In genomic region chr7:20201380-20201779, GRCh38 we compare ENCODE assay signal across 1 cellular context.
TF ChIP-seq lines count a peak whose summit lies in the region.

No MANE protein-coding gene starts in this region.

TF ChIP-seq in GM12878, 131 proteins besides CTCF, POLR2A, EP300 and RAD21 (continued from another document and continues in another):
- TF ChIP-seq ZBTB4 (CRISPR knock-in tag; IDR thresholded peaks at IDR 0.05) (no peak), BCL11A (IDR thresholded peaks at IDR 0.05; ENCODE audit: low read depth, low read length) (no peak), NR2C1 (IDR thresholded peaks at IDR 0.05) (peak; percentile 23; the same call in 1 of the 2 replicates), BHLHE40 (IDR thresholded peaks at IDR 0.05; ENCODE audit: borderline replicate concordance in 1 of 2, low read depth in 2 of 2, low read length in 1 of 2) (no peak), CHD1 (IDR thresholded peaks at IDR 0.05; ENCODE audit: low read depth, low read length) (no peak), MEF2B (IDR thresholded peaks at IDR 0.05; ENCODE audit: partially characterized antibody, poor library complexity, severe bottlenecking) (no peak), ZSCAN29 (IDR thresholded peaks at IDR 0.05) (no peak), ETV6 (conservative IDR thresholded peaks at IDR 0.05 in 1 of 2, IDR thresholded peaks at IDR 0.05 in 1 of 2; ENCODE audit: borderline replicate concordance in 1 of 2, low read depth in 1 of 2) (peak in 1 of 2 experiments; percentile 29; a peak in 1 of 4 replicates), POU2F2 (IDR thresholded peaks at IDR 0.05; ENCODE audit: borderline replicate concordance, low read depth, low read length) (no peak; the same call in 2 of the 3 replicates), SP1 (IDR thresholded peaks at IDR 0.05; ENCODE audit: low read depth, low read length) (no peak), ATF7 (IDR thresholded peaks at IDR 0.05; ENCODE audit: low read depth) (peak; percentile 83), ZZZ3 (IDR thresholded peaks at IDR 0.05; ENCODE audit: control insufficient read depth, insufficient read length, low read depth) (no peak), MXI1 (IDR thresholded peaks at IDR 0.05; ENCODE audit: low read depth, low read length) (no peak), FOXM1 (IDR thresholded peaks at IDR 0.05; ENCODE audit: low read depth, low read length) (no peak), CREM (IDR thresholded peaks at IDR 0.05; ENCODE audit: low read depth) (0 out of 2 replicates have a peak, but pooled peaks have one; percentile 10), CREB1 (IDR thresholded peaks at IDR 0.05; ENCODE audit: low read depth) (0 out of 2 replicates have a peak, but pooled peaks have one; percentile 17), RCOR1 (conservative IDR thresholded peaks at IDR 0.05; ENCODE audit: low read depth, low read length) (no peak), USF1 (IDR thresholded peaks at IDR 0.05; ENCODE audit: borderline replicate concordance, extremely low read length, insufficient read depth, low read depth, low read length) (no peak), PBX3 (IDR thresholded peaks at IDR 0.05; ENCODE audit: insufficient replicate concordance, low read depth, low read length) (no peak), BACH1 (IDR thresholded peaks at IDR 0.05; ENCODE audit: borderline replicate concordance) (no peak), POLR2AphosphoS5 (IDR thresholded peaks at IDR 0.05; ENCODE audit: low read length) (no peak; the same call in 1 of the 2 replicates), BCLAF1 (IDR thresholded peaks at IDR 0.05) (no peak), SMARCA5 (IDR thresholded peaks at IDR 0.05) (no peak), SMC3 (IDR thresholded peaks at IDR 0.05; ENCODE audit: borderline replicate concordance, low read length) (no peak), IKZF2 (IDR thresholded peaks at IDR 0.05) (peak in 1 of 2 experiments; percentile 32; a peak in 2 of 4 replicates), PAX8 (IDR thresholded peaks at IDR 0.05) (no peak), E2F4 (IDR thresholded peaks at IDR 0.05; ENCODE audit: low read depth, low read length) (no peak), NRF1 (conservative IDR thresholded peaks at IDR 0.05; ENCODE audit: low read depth, low read length) (no peak), BRCA1 (IDR thresholded peaks at IDR 0.05; ENCODE audit: low read depth, low read length) (no peak), ZBED1 (IDR thresholded peaks at IDR 0.05; ENCODE audit: borderline replicate concordance) (no peak), NFYA (IDR thresholded peaks at IDR 0.05; ENCODE audit: borderline replicate concordance, low read depth, low read length) (no peak), EGR1 (IDR thresholded peaks at IDR 0.05; ENCODE audit: borderline replicate concordance in 1 of 2, low read depth in 2 of 2, low read length in 2 of 2) (peak in 1 of 2 experiments; percentile 3; a peak in 1 of 3 replicates), SMAD5 (IDR thresholded peaks at IDR 0.05; ENCODE audit: low read depth) (no peak), MEF2A (IDR thresholded peaks at IDR 0.05; ENCODE audit: insufficient read depth, low read depth, low read length) (no peak), MTA2 (IDR thresholded peaks at IDR 0.05; ENCODE audit: low read depth) (0 out of 2 replicates have a peak, but pooled peaks have one; percentile 49), SREBF2 (IDR thresholded peaks at IDR 0.05; ENCODE audit: low read length) (no peak), CHD2 (IDR thresholded peaks at IDR 0.05; ENCODE audit: borderline replicate concordance, low read depth, low read length) (no peak), KDM1A (IDR thresholded peaks at IDR 0.05; ENCODE audit: borderline replicate concordance) (no peak), SUPT20H (IDR thresholded peaks at IDR 0.05; ENCODE audit: borderline replicate concordance, control insufficient read depth, low read depth, low read length) (no peak), HDAC6 (IDR thresholded peaks at IDR 0.05; ENCODE audit: unreplicated experiment) (no peak)
- TF ChIP-seq, protein P1, sequence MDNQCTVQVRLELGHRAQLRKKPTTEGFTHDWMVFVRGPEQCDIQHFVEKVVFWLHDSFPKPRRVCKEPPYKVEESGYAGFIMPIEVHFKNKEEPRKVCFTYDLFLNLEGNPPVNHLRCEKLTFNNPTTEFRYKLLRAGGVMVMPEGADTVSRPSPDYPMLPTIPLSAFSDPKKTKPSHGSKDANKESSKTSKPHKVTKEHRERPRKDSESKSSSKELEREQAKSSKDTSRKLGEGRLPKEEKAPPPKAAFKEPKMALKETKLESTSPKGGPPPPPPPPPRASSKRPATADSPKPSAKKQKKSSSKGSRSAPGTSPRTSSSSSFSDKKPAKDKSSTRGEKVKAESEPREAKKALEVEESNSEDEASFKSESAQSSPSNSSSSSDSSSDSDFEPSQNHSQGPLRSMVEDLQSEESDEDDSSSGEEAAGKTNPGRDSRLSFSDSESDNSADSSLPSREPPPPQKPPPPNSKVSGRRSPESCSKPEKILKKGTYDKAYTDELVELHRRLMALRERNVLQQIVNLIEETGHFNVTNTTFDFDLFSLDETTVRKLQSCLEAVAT (IDR thresholded peaks at IDR 0.05) = no peak; the same call in 1 of the 2 replicates
- TF ChIP-seq, protein P2, sequence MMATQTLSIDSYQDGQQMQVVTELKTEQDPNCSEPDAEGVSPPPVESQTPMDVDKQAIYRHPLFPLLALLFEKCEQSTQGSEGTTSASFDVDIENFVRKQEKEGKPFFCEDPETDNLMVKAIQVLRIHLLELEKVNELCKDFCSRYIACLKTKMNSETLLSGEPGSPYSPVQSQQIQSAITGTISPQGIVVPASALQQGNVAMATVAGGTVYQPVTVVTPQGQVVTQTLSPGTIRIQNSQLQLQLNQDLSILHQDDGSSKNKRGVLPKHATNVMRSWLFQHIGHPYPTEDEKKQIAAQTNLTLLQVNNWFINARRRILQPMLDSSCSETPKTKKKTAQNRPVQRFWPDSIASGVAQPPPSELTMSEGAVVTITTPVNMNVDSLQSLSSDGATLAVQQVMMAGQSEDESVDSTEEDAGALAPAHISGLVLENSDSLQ (IDR thresholded peaks at IDR 0.05) = no peak
- TF ChIP-seq, protein P3, sequence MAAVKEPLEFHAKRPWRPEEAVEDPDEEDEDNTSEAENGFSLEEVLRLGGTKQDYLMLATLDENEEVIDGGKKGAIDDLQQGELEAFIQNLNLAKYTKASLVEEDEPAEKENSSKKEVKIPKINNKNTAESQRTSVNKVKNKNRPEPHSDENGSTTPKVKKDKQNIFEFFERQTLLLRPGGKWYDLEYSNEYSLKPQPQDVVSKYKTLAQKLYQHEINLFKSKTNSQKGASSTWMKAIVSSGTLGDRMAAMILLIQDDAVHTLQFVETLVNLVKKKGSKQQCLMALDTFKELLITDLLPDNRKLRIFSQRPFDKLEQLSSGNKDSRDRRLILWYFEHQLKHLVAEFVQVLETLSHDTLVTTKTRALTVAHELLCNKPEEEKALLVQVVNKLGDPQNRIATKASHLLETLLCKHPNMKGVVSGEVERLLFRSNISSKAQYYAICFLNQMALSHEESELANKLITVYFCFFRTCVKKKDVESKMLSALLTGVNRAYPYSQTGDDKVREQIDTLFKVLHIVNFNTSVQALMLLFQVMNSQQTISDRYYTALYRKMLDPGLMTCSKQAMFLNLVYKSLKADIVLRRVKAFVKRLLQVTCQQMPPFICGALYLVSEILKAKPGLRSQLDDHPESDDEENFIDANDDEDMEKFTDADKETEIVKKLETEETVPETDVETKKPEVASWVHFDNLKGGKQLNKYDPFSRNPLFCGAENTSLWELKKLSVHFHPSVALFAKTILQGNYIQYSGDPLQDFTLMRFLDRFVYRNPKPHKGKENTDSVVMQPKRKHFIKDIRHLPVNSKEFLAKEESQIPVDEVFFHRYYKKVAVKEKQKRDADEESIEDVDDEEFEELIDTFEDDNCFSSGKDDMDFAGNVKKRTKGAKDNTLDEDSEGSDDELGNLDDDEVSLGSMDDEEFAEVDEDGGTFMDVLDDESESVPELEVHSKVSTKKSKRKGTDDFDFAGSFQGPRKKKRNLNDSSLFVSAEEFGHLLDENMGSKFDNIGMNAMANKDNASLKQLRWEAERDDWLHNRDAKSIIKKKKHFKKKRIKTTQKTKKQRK (IDR thresholded peaks at IDR 0.05; ENCODE audit: low read depth, low read length) = no peak
- TF ChIP-seq, protein P4, sequence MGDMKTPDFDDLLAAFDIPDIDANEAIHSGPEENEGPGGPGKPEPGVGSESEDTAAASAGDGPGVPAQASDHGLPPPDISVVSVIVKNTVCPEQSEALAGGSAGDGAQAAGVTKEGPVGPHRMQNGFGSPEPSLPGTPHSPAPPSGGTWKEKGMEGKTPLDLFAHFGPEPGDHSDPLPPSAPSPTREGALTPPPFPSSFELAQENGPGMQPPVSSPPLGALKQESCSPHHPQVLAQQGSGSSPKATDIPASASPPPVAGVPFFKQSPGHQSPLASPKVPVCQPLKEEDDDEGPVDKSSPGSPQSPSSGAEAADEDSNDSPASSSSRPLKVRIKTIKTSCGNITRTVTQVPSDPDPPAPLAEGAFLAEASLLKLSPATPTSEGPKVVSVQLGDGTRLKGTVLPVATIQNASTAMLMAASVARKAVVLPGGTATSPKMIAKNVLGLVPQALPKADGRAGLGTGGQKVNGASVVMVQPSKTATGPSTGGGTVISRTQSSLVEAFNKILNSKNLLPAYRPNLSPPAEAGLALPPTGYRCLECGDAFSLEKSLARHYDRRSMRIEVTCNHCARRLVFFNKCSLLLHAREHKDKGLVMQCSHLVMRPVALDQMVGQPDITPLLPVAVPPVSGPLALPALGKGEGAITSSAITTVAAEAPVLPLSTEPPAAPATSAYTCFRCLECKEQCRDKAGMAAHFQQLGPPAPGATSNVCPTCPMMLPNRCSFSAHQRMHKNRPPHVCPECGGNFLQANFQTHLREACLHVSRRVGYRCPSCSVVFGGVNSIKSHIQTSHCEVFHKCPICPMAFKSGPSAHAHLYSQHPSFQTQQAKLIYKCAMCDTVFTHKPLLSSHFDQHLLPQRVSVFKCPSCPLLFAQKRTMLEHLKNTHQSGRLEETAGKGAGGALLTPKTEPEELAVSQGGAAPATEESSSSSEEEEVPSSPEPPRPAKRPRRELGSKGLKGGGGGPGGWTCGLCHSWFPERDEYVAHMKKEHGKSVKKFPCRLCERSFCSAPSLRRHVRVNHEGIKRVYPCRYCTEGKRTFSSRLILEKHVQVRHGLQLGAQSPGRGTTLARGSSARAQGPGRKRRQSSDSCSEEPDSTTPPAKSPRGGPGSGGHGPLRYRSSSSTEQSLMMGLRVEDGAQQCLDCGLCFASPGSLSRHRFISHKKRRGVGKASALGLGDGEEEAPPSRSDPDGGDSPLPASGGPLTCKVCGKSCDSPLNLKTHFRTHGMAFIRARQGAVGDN (IDR thresholded peaks at IDR 0.05) = peak; percentile 68; the same call in 1 of the 2 replicates
